ENCODE assay signal across 9 cellular contexts in the genomic region with DNA sequence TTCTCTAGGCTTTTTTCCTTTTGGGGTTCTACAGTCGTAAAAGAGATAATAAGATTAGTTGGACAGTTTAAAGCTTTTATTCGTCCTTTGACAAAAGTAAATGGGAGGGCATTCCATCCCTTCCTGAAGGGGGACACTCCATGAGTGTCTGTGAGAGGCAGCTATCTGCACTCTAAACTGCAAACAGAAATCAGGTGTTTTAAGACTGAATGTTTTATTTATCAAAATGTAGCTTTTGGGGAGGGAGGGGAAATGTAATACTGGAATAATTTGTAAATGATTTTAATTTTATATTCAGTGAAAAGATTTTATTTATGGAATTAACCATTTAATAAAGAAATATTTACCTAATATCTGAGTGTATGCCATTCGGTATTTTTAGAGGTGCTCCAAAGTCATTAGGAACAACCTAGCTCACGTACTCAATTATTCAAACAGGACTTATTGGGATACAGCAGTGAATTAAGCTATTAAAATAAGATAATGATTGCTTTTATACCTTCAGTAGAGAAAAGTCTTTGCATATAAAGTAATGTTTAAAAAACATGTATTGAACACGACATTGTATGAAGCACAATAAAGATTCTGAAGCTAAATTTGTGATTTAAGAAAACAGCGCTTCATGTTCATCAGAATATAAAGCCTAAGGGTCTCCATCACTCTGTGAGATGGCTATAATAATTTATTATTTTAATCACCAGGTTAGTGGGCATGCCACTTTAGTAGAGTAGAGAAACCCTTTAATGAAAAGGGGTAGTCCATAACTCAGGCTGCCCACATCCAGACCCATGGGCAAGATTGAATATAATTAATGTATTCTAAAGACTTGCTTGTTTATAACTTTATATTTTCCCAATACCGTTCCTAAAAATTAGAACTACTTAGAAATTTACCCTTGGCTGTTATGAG. TPM values are rescaled to one million over a fixed set of nuclear protein-coding genes. Genes with fewer than 3 reads are reported as not detected.
DNase-seq lines count a peak whose midpoint lies in the region; ATAC-seq, FAIRE-seq and TF ChIP-seq lines count a peak whose summit lies in the region.
"Had no signal": no experiment of that assay in that cellular context is flagged by ENCODE, and none has a peak within 500 bp of the region (broad histone marks: within the 10 kb centered on the region; RNA-seq: fewer than 3 reads in every experiment).

No MANE protein-coding gene starts in this region.

- WGBS in HUES64: 90% methylated on average over 4 of the region's 7 CpGs
- WGBS in small intestine, 3 donors: 81 to 89% (median 86%) methylated on average over 7 of the region's 7 CpGs

- H3K4me1 ChIP-seq in HUES64 (ENCODE audit: insufficient read depth, low read length) (peaks cover 51% of the 10 kb centered on the region), lower lobe of right lung (peaks cover 31% of the 10 kb centered on the region), tibial artery (peaks cover 0 to 53% (median 16%) of the 10 kb centered on the region in 4 donors), small intestine (ENCODE audit: control insufficient read depth in 2 of 2, insufficient read depth in 1 of 2, low read depth in 1 of 2, low read length in 1 of 2) (no peaks in the 10 kb centered on the region)

- H3K36me3 ChIP-seq in HUES64 (ENCODE audit: insufficient read depth, low read length): peaks cover 27% of the 10 kb centered on the region
- peaks cover 11% of the 10 kb centered on the region for H3K36me3 ChIP-seq in lower lobe of right lung
- H3K36me3 ChIP-seq in tibial artery: peaks cover 10 to 25% (median 18%) of the 10 kb centered on the region in 3 donors
- no peaks in the 10 kb centered on the region for H3K36me3 ChIP-seq in small intestine (ENCODE audit: control insufficient read depth in 2 of 2, insufficient read depth in 2 of 2, low read length in 2 of 2)

- H3K9ac ChIP-seq in HUES64 (ENCODE audit: low read depth, low read length): peak overlapping the region; percentile 99; the same call in 1 of the 2 replicates

- H3K9me3 ChIP-seq in HUES64 (ENCODE audit: insufficient read depth, low read depth, low read length): no peaks in the 10 kb centered on the region
- H3K9me3 ChIP-seq in lower lobe of right lung: no peaks in the 10 kb centered on the region
- no peaks in the 10 kb centered on the region for H3K9me3 ChIP-seq in tibial artery
- H3K9me3 ChIP-seq in small intestine (ENCODE audit: control insufficient read depth, low read depth): no peaks in the 10 kb centered on the region

- H3K27me3 ChIP-seq in HUES64 (ENCODE audit: insufficient read depth, low read length) (peaks cover 10% of the 10 kb centered on the region), lower lobe of right lung (ENCODE audit: low read depth) (peaks cover 11% of the 10 kb centered on the region), tibial artery (no peaks in the 10 kb centered on the region), small intestine (ENCODE audit: control insufficient read depth in 2 of 2, insufficient read depth in 2 of 2, low read length in 2 of 2) (no peaks in the 10 kb centered on the region)

- H3K4me3 ChIP-seq in HUES64 (ENCODE audit: low read length) (peak overlapping the region; percentile 98), choroid plexus epithelial cell (ENCODE audit: low read depth, low read length) (peak overlapping the region; percentile 70), lower lobe of right lung (peak overlapping the region; percentile 67), tibial artery (peak overlapping the region; percentile 85 to 91), small intestine (ENCODE audit: low read depth in 1 of 2, low read length in 2 of 2) (no peak overlapping the region)

- no peak for ATAC-seq in lower lobe of right lung

- TF ChIP-seq CTCF in choroid plexus epithelial cell (conservative IDR thresholded peaks at IDR 0.05; ENCODE audit: low read depth, low read length): peak; percentile 8
- TF ChIP-seq CTCF in lower lobe of right lung (IDR thresholded peaks at IDR 0.05): no peak
- no peak for TF ChIP-seq CTCF in tibial artery (IDR thresholded peaks at IDR 0.05)

- intact Hi-C loops in lower lobe of right lung (cut with DNase I) (no loop called here), tibial artery (cut with DNase I; ENCODE audit: low total_unique reads) (loop anchor here (2.0 to 10.0 kb wide), 2 partner anchors 121 to 275 kb away; partner anchors contain the start of gene ZNHIT6)

- no peak for FAIRE-seq in small intestine (lab: Jason Lieb, UNC)

- peak; percentile 53 for DNase-seq in choroid plexus epithelial cell (ENCODE audit: low read depth)
- no peak for DNase-seq in lower lobe of right lung
- DNase-seq in tibial artery: no peak
- DNase-seq in NCI-H1092 (lab: John Stamatoyannopoulos, UW): no peak
- no peak for DNase-seq in germinal center (ENCODE audit: low spot score)
- DNase-seq in NOMO-1 treated with DMSO at 0.1 percent for 48 hours (lab: John Stamatoyannopoulos, UW; ENCODE audit: unreplicated experiment): no peak
- DNase-seq in small intestine: no peak
- DNase-seq: activated CD4-positive, alpha-beta T cell treated with anti-CD3 and anti-CD28 coated beads, Interleukin-2, amount 50 U/mL, for 4 hours had no signal

- H3K27ac ChIP-seq in HUES64 (ENCODE audit: low read depth, low read length) (peak overlapping the region; percentile 69), lower lobe of right lung (peak overlapping the region; percentile 97), tibial artery (peak overlapping the region; percentile 99), small intestine (ENCODE audit: low read depth in 1 of 2, low read length in 1 of 2) (no peak overlapping the region)

RNA-seq across cellular contexts. Expression of gene CCN1, which starts 3.0 kb away (rescaled TPM):
- polyA plus RNA-seq in HUES64 (2013, experiment 1 of 2): 35.5 TPM
- 36.1 TPM for polyA plus RNA-seq in HUES64 (2013, experiment 2 of 2)
- 74.3 TPM for total RNA-seq in lower lobe of right lung
- polyA plus RNA-seq in small intestine: 10 to 100 TPM in 1 of 3 donors, 1 to 10 TPM in 2; 2.5 to 88.0 (median 3.5) TPM

Comparison
In these comparisons a context has a peak if more than half of its experiments do, and no peak if none do; other contexts are left out.
1. H3K27ac ChIP-seq: peak in HUES64 (single experiment), lower lobe of right lung (single experiment) and tibial artery (2 of 2); none in small intestine (0 of 2).
2. H3K4me3 ChIP-seq: peak in HUES64 (single experiment), choroid plexus epithelial cell (single experiment), lower lobe of right lung (single experiment) and tibial artery (2 of 2); none in small intestine (0 of 2).